In genomic region chr2:178225011-178225817, GRCh38 we compare ENCODE assay signal across 1 cellular context.
TF ChIP-seq lines count a peak whose summit lies in the region.

No MANE protein-coding gene starts in this region.

TF ChIP-seq in GM12878, 131 proteins besides CTCF, POLR2A, EP300 and RAD21:
- TF ChIP-seq HSF1 (IDR thresholded peaks at IDR 0.05; ENCODE audit: low read depth, low read length) = no peak
- TF ChIP-seq PAX5 (IDR thresholded peaks at IDR 0.05; ENCODE audit: borderline replicate concordance, low read depth, low read length) = no peak
- TF ChIP-seq YBX1 (IDR thresholded peaks at IDR 0.05) = no peak
- no peak for TF ChIP-seq SUPT20H (IDR thresholded peaks at IDR 0.05; ENCODE audit: borderline replicate concordance, control insufficient read depth, low read depth, low read length)
- no peak for TF ChIP-seq FOXK2 (IDR thresholded peaks at IDR 0.05)
- TF ChIP-seq BCL3 (IDR thresholded peaks at IDR 0.05; ENCODE audit: borderline replicate concordance, insufficient read depth, low read depth, low read length, poor library complexity, severe bottlenecking) = no peak
